ENCODE assay signal across 2 cellular contexts in the genomic region with DNA sequence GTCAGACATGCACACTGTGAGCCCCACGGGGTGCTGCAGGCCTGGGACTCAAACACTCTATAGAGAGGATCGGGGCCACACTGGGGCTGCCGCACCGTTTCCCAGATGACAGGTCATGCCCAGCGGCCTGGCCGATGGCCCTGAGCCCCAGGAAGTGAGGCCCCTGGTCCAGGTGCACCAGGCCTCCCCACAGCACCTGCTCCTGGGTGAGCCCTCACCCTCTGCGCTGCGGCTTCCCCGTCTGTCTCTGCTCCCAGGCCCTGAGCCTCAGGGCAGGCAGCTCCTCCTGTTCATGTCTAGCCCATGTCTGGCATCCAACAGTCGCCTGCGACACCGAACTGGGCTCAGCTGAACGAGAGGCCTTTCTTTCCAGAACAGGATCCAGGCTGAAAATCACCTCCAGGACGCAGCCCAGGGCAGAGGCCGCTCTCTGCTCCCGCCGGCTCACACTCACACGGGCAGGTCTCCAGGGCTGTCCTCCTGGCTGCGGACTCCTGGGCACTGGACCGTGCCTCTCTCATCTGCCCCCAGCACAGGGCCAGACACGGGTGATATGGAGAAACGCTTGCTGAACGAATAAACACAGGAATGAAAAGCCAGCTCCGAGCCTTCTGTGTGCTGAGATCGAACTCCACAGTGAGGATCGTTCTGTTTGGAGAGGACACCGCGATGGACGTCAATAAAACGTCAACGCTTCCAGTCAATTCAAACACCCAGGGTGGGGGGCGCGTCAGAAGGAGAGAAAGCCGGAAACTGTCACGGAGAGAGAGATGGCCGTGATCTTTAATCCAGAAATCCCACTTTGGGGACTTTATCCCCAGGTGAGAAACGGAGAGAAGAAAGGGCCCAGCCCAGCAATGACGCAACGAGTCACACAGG.
A peak's percentile ranks its signal among the peaks of the same experiment; 100 is the strongest.
TF ChIP-seq lines count a peak whose summit lies in the region.

No MANE protein-coding gene starts in this region.

TF ChIP-seq in IMR-90, 13 proteins besides CTCF, POLR2A, EP300 and RAD21 (continued from another document):
- TF ChIP-seq BHLHE40 (IDR thresholded peaks at IDR 0.05; ENCODE audit: low read depth, low read length) = no peak
- no peak for TF ChIP-seq USF2 (IDR thresholded peaks at IDR 0.05; ENCODE audit: low read depth, low read length)
- TF ChIP-seq RCOR1 (IDR thresholded peaks at IDR 0.05; ENCODE audit: insufficient replicate concordance, low read length) = no peak
- no peak for TF ChIP-seq MXI1 (IDR thresholded peaks at IDR 0.05; ENCODE audit: borderline replicate concordance, low read depth, low read length)
- no peak for TF ChIP-seq MAFK (IDR thresholded peaks at IDR 0.05; ENCODE audit: low read depth, low read length)
- no peak for TF ChIP-seq FOS (IDR thresholded peaks at IDR 0.05; ENCODE audit: low read depth, low read length)
- TF ChIP-seq SMC3 (IDR thresholded peaks at IDR 0.05; ENCODE audit: low read depth, low read length) = no peak
- no peak for TF ChIP-seq CEBPB (IDR thresholded peaks at IDR 0.05; ENCODE audit: low read depth, low read length)
- no peak for TF ChIP-seq CHD1 (IDR thresholded peaks at IDR 0.05; ENCODE audit: low read depth, low read length)

TF ChIP-seq in liver, 16 proteins besides CTCF, POLR2A, EP300 and RAD21 (continued from another document):
- TF ChIP-seq, protein P1, sequence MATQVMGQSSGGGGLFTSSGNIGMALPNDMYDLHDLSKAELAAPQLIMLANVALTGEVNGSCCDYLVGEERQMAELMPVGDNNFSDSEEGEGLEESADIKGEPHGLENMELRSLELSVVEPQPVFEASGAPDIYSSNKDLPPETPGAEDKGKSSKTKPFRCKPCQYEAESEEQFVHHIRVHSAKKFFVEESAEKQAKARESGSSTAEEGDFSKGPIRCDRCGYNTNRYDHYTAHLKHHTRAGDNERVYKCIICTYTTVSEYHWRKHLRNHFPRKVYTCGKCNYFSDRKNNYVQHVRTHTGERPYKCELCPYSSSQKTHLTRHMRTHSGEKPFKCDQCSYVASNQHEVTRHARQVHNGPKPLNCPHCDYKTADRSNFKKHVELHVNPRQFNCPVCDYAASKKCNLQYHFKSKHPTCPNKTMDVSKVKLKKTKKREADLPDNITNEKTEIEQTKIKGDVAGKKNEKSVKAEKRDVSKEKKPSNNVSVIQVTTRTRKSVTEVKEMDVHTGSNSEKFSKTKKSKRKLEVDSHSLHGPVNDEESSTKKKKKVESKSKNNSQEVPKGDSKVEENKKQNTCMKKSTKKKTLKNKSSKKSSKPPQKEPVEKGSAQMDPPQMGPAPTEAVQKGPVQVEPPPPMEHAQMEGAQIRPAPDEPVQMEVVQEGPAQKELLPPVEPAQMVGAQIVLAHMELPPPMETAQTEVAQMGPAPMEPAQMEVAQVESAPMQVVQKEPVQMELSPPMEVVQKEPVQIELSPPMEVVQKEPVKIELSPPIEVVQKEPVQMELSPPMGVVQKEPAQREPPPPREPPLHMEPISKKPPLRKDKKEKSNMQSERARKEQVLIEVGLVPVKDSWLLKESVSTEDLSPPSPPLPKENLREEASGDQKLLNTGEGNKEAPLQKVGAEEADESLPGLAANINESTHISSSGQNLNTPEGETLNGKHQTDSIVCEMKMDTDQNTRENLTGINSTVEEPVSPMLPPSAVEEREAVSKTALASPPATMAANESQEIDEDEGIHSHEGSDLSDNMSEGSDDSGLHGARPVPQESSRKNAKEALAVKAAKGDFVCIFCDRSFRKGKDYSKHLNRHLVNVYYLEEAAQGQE (IDR thresholded peaks at IDR 0.05) = no peak
- no peak for TF ChIP-seq ZBTB33 (IDR thresholded peaks at IDR 0.05)
- peak; percentile 36 to 54 for TF ChIP-seq RXRA (IDR thresholded peaks at IDR 0.05)
- no peak for TF ChIP-seq EGR1 (IDR thresholded peaks at IDR 0.05; ENCODE audit: low read depth in 2 of 2)
- TF ChIP-seq SP1 (IDR thresholded peaks at IDR 0.05) = peak; percentile 44
- TF ChIP-seq, protein P2, sequence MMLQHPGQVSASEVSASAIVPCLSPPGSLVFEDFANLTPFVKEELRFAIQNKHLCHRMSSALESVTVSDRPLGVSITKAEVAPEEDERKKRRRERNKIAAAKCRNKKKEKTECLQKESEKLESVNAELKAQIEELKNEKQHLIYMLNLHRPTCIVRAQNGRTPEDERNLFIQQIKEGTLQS (IDR thresholded peaks at IDR 0.05) = no peak
TF ChIP-seq in liver: peak in this region for 3.
